In genomic region chr1:168603501-168604107, GRCh38 we compare ENCODE assay signal across 8 cellular contexts. TPM values are rescaled to one million over a fixed set of nuclear protein-coding genes. Genes with fewer than 3 reads are reported as not detected.
DNase-seq lines count a peak whose midpoint lies in the region; ATAC-seq and TF ChIP-seq lines count a peak whose summit lies in the region.

No MANE protein-coding gene starts in this region.

- no peaks in the 10 kb centered on the region for H4K20me1 ChIP-seq in GM23338 (replicated peaks; ENCODE audit: insufficient read depth)

- CTCF ChIA-PET in T-cell (lab: Charles Lee), result interaction anchor here (0.5 to 6.0 kb wide), 33 partner anchors 10 to 1206 kb away, joined by 3 to 88 read pairs (median 3); partner anchors contain the start of genes BLZF1 (in 1 of the 2), CCDC181 (in 1 of the 2) and NME7 (in 1 of the 2)

- H3K27me3 ChIP-seq in GM23338 (ENCODE audit: insufficient read depth) (no peaks in the 10 kb centered on the region), adipocyte (replicated peaks; ENCODE audit: control insufficient read depth, insufficient read depth, low read length) (no peaks in the 10 kb centered on the region)

- no peak overlapping the region for H3K9ac ChIP-seq in adipocyte (ENCODE audit: low read length)

- no peaks in the 10 kb centered on the region for H3K9me3 ChIP-seq in adipocyte (ENCODE audit: control insufficient read depth, low read length)

- H3K9me2 ChIP-seq in GM23338 (ENCODE audit: insufficient read depth), result no peaks in the 10 kb centered on the region

- in situ Hi-C loops in Caki2 (cut with HindIII; ENCODE audit: low pct_unique_long_range_greater_than_20kb, low sequenced_read_pairs), result loop anchor here (25.0 kb wide), 1 partner anchor 534 kb away; no protein-coding TSS in a partner anchor

- H3K36me3 ChIP-seq in GM23338 (ENCODE audit: insufficient read depth) (no peaks in the 10 kb centered on the region), adipocyte (ENCODE audit: control insufficient read depth, insufficient read depth, low read length, severe bottlenecking) (no peaks in the 10 kb centered on the region)

- H3K27ac Mint-ChIP-seq in GM23338 (no peak overlapping the region), T-cell (no peak overlapping the region)

- H2AFZ ChIP-seq in GM23338, result peak overlapping the region; percentile 49; the same call in 1 of the 2 replicates

- ATAC-seq in GM23338 (peak; percentile 98), T-cell (replicated peaks in 1 of 4) (peak; percentile 66 to 87 (median 77)), left cardiac atrium (peak; percentile 93 to 94), HG03139 (IDR thresholded peaks at IDR 0.05; ENCODE audit: unreplicated experiment) (no peak)

- H3K36me3 Mint-ChIP-seq in GM23338 (ENCODE audit: low read depth), result no peaks in the 10 kb centered on the region
- no peaks in the 10 kb centered on the region for H3K36me3 Mint-ChIP-seq in T-cell

- no peak overlapping the region for H3K4me2 ChIP-seq in GM23338

- H3K4me3 ChIP-seq in GM23338 (no peak overlapping the region), adipocyte (ENCODE audit: low read length) (no peak overlapping the region)

- POLR2A ChIA-PET in T-cell (lab: Charles Lee), result interaction anchor here in 1 of 2 donors (0.5 kb wide), 1 partner anchor 890 kb away, joined by 8 read pairs; no protein-coding TSS in a partner anchor

- H3K27me3 Mint-ChIP-seq in GM23338 (ENCODE audit: insufficient read depth, low read depth, poor library complexity) (no peaks in the 10 kb centered on the region), T-cell (peaks cover 1 to 4% of the 10 kb centered on the region in 2 donors)

- H3K4me1 Mint-ChIP-seq in GM23338 (peaks cover 1% of the 10 kb centered on the region; the same call in 2 of the 3 replicates), T-cell (no peaks in the 10 kb centered on the region)

- H3K79me2 ChIP-seq in GM23338 (replicated peaks; ENCODE audit: insufficient read depth), result no peaks in the 10 kb centered on the region

- DNase-seq in Caki2 (ENCODE audit: low read depth) (peak; percentile 60), GM23338 (ENCODE audit: low spot score) (peak; percentile 96), NCI-H1436 treated with DMSO at 0.1 percent for 48 hours (lab: John Stamatoyannopoulos, UW) (peak; percentile 43), T-cell (peak; percentile 27 to 70 (median 60)), adipocyte (ENCODE audit: low read depth) (peak; percentile 85), left cardiac atrium (peak; percentile 81), retina (peak; percentile 75)

- no peaks in the 10 kb centered on the region for H3F3A ChIP-seq in GM23338 (replicated peaks; ENCODE audit: low read depth)

- intact Hi-C loops in left cardiac atrium (cut with DNase I), result loop anchor here (2.0 to 10.0 kb wide), 3 partner anchors 531 to 745 kb away; no protein-coding TSS in a partner anchor

- peak; percentile 79 to 97 for TF ChIP-seq CTCF in GM23338 (conservative IDR thresholded peaks at IDR 0.05; ENCODE audit: low read depth in 2 of 2)

- H3K4me1 ChIP-seq in GM23338 (ENCODE audit: insufficient read depth) (no peaks in the 10 kb centered on the region), adipocyte (ENCODE audit: control insufficient read depth, insufficient read depth, low read length) (peaks cover 11% of the 10 kb centered on the region)

- no peak overlapping the region for H3K27ac ChIP-seq in GM23338 (ENCODE audit: low read depth)

- no peaks in the 10 kb centered on the region for H3K9me3 Mint-ChIP-seq in GM23338
- H3K9me3 Mint-ChIP-seq in T-cell, result no peaks in the 10 kb centered on the region

- H3K4me3 Mint-ChIP-seq in GM23338 (no peak overlapping the region), T-cell (no peak overlapping the region)

TF ChIP-seq in GM23338, 12 proteins besides CTCF, POLR2A, EP300 and RAD21:
- TF ChIP-seq ZNF462 (CRISPR knock-in tag; IDR thresholded peaks at IDR 0.05) (0 out of 2 replicates have a peak, but pooled peaks have one; percentile 8), EZH2 (IDR thresholded peaks at IDR 0.05; ENCODE audit: low read depth, unreplicated experiment) (no peak)

RNA-seq across cellular contexts. Expression of gene XCL1, which starts 27.2 kb away (rescaled TPM):
- total RNA-seq in Caki2 (2014; rRNA removed; shearing (Covaris generic); ENCODE audit: low replicate concordance), result not detected in 2 replicates
- not detected in 2 replicates for total RNA-seq in GM23338 (2014; rRNA removed; shearing (Covaris generic))
- 0.24 and 0.89 TPM in 2 replicates for polyA plus RNA-seq in GM23338 (2016; fragmentation: Nextera tagmentation; extraction: Ambion mirVana)
- total RNA-seq in T-cell (1 to 10 TPM in 3 of 5 donors, under 1 TPM in 2; 0.45 to 5.0 (median 3.5) TPM), left cardiac atrium (under 1 TPM in 1 of 2 donors, not detected in 1; 0.77 TPM)

RNA-seq across cellular contexts. Expression of gene XCL2, which starts 59.8 kb away (rescaled TPM):
- total RNA-seq in Caki2 (2014; rRNA removed; shearing (Covaris generic); ENCODE audit: low replicate concordance), result not detected in 2 replicates
- total RNA-seq in GM23338 (2014; rRNA removed; shearing (Covaris generic)), result not detected in 2 replicates
- not detected in 2 replicates for polyA plus RNA-seq in GM23338 (2016; fragmentation: Nextera tagmentation; extraction: Ambion mirVana)
- total RNA-seq in T-cell (10 to 100 TPM in 1 of 5 donors, 1 to 10 TPM in 4; 1.7 to 10.8 (median 4.7) TPM), left cardiac atrium (1 to 10 TPM in 1 of 2 donors, not detected in 1; 1.3 TPM)

Comparison
In these comparisons a context has a peak if more than half of its experiments do, and no peak if none do; other contexts are left out.
1. DNase-seq: peak in every context shown above with its lines; median percentile 96 in GM23338; 85 in adipocyte; 81 in left cardiac atrium; 75 in retina; 60 in T-cell; 60 in Caki2; 43 in NCI-H1436 treated with DMSO at 0.1 percent for 48 hours.